In genomic region chr22:36289406-36289870, GRCh38 we compare ENCODE assay signal across 14 cellular contexts. TPM values are rescaled to one million over a fixed set of nuclear protein-coding genes. Genes with fewer than 3 reads are reported as not detected.
DNase-seq lines count a peak whose midpoint lies in the region; ATAC-seq and TF ChIP-seq lines count a peak whose summit lies in the region.
"Had no signal": no experiment of that assay in that cellular context is flagged by ENCODE, and none has a peak within 500 bp of the region (broad histone marks: within the 10 kb centered on the region; RNA-seq: fewer than 3 reads in every experiment).

No MANE protein-coding gene starts in this region.

- H3K9me3 Mint-ChIP-seq in activated CD8-positive, alpha-beta memory T cell treated with anti-CD3 and anti-CD28 coated beads, Interleukin-2, amount 10 ng/mL, durations not matched to agents 7 days and 5 days (ENCODE audit: low read depth): no peaks in the 10 kb centered on the region
- no peaks in the 10 kb centered on the region for H3K9me3 Mint-ChIP-seq in chondrocyte (ENCODE audit: low read depth)
- H3K9me3 Mint-ChIP-seq in neural progenitor cell: peaks cover 6% of the 10 kb centered on the region

- no peak for ATAC-seq in activated CD8-positive, alpha-beta memory T cell treated with anti-CD3 and anti-CD28 coated beads, Interleukin-2, amount 10 ng/mL, durations not matched to agents 7 days and 5 days

- TF ChIP-seq POLR2A in lower leg skin (IDR thresholded peaks at IDR 0.05): no peak

- peak overlapping the region; percentile 80 for H3K27ac Mint-ChIP-seq in activated CD8-positive, alpha-beta memory T cell treated with anti-CD3 and anti-CD28 coated beads, Interleukin-2, amount 10 ng/mL, durations not matched to agents 7 days and 5 days
- H3K27ac Mint-ChIP-seq in chondrocyte (ENCODE audit: unreplicated experiment) (peak overlapping the region; percentile 76), neural progenitor cell (no peak overlapping the region)

- H3K36me3 Mint-ChIP-seq in activated CD8-positive, alpha-beta memory T cell treated with anti-CD3 and anti-CD28 coated beads, Interleukin-2, amount 10 ng/mL, durations not matched to agents 7 days and 5 days: peaks cover 78% of the 10 kb centered on the region
- peaks cover 53% of the 10 kb centered on the region for H3K36me3 Mint-ChIP-seq in chondrocyte (ENCODE audit: low read depth)
- peaks cover 41% of the 10 kb centered on the region for H3K36me3 Mint-ChIP-seq in neural progenitor cell

- H3K27me3 ChIP-seq in neural progenitor cell: no peaks in the 10 kb centered on the region
- H3K27me3 ChIP-seq: dorsolateral prefrontal cortex had no signal

- H3K9me3 ChIP-seq in neural progenitor cell (ENCODE audit: low read depth): no peaks in the 10 kb centered on the region
- H3K9me3 ChIP-seq: thoracic aorta had no signal

- no peaks in the 10 kb centered on the region for H3K79me2 ChIP-seq in neural progenitor cell (ENCODE audit: low read depth)

- no peaks in the 10 kb centered on the region for H3K36me3 ChIP-seq in neural progenitor cell

- intact Hi-C loops in posterior vena cava (cut with DNase I) (no loop called here), lower leg skin (cut with DNase I; ENCODE audit: low total_unique reads) (loop anchor here (10.0 kb wide), 2 partner anchors 95 to 145 kb away; no protein-coding TSS in a partner anchor)

- peaks cover 3% of the 10 kb centered on the region for H4K20me1 ChIP-seq in neural progenitor cell (ENCODE audit: low read depth)

- peak overlapping the region; percentile 31 for H3K4me3 Mint-ChIP-seq in activated CD8-positive, alpha-beta memory T cell treated with anti-CD3 and anti-CD28 coated beads, Interleukin-2, amount 10 ng/mL, durations not matched to agents 7 days and 5 days
- H3K4me3 Mint-ChIP-seq in chondrocyte (ENCODE audit: unreplicated experiment) (no peak overlapping the region), neural progenitor cell (no peak overlapping the region)

- DNase-seq in activated CD8-positive, alpha-beta memory T cell treated with anti-CD3 and anti-CD28 coated beads, Interleukin-2, amount 10 ng/mL, durations not matched to agents 7 days and 5 days: no peak
- no peak for DNase-seq in activated CD8-positive, alpha-beta memory T cell treated with anti-CD3 and anti-CD28 coated beads for 24 hours
- DNase-seq in NCI-H1694 treated with DMSO at 0.1 percent for 48 hours (lab: John Stamatoyannopoulos, UW) (peak; percentile 39), chondrocyte (ENCODE audit: low spot score) (no peak), posterior vena cava (ENCODE audit: low spot score) (peak; percentile 70), lower leg skin (ENCODE audit: low spot score in 2 of 2) (no peak), neural progenitor cell (ENCODE audit: low spot score) (no peak), cortex of kidney (lab: John Stamatoyannopoulos, UW) (no peak)
- DNase-seq: DMS153, mesendoderm, NCI-H2029, SHP77 had no signal

- H2AFZ ChIP-seq in neural progenitor cell (replicated peaks): no peak overlapping the region

- peaks cover 7% of the 10 kb centered on the region for H3F3A ChIP-seq in neural progenitor cell (ENCODE audit: low read depth)

- no peak overlapping the region for H3K4me3 ChIP-seq in lower leg skin (ENCODE audit: low read depth, poor library complexity, severe bottlenecking)
- H3K4me3 ChIP-seq in neural progenitor cell: no peak overlapping the region
- H3K4me3 ChIP-seq: dorsolateral prefrontal cortex, thoracic aorta had no signal

- CTCF ChIA-PET in activated CD8-positive, alpha-beta memory T cell treated with anti-CD3 and anti-CD28 coated beads, Interleukin-2, amount 10 ng/mL, durations not matched to agents 7 days and 5 days (lab: Charles Lee): interaction anchor here (0.9 to 3.3 kb wide), 6 partner anchors 11 to 181 kb away, joined by 3 to 14 read pairs (median 3); partner anchors contain the start of gene APOL2

- no peak overlapping the region for H3K9ac ChIP-seq in neural progenitor cell

- H3K4me1 Mint-ChIP-seq in activated CD8-positive, alpha-beta memory T cell treated with anti-CD3 and anti-CD28 coated beads, Interleukin-2, amount 10 ng/mL, durations not matched to agents 7 days and 5 days: peaks cover 62% of the 10 kb centered on the region
- H3K4me1 Mint-ChIP-seq in chondrocyte (ENCODE audit: low read depth) (peaks cover 10% of the 10 kb centered on the region), neural progenitor cell (peaks cover 10% of the 10 kb centered on the region)

- H3K4me1 ChIP-seq in neural progenitor cell: peaks cover 3% of the 10 kb centered on the region

- 83 to 86% methylated on average over 7 of the region's 7 CpGs for WGBS in lower leg skin, 2 donors

- no peaks in the 10 kb centered on the region for H3K27me3 Mint-ChIP-seq in activated CD8-positive, alpha-beta memory T cell treated with anti-CD3 and anti-CD28 coated beads, Interleukin-2, amount 10 ng/mL, durations not matched to agents 7 days and 5 days
- H3K27me3 Mint-ChIP-seq in chondrocyte (ENCODE audit: low read depth): no peaks in the 10 kb centered on the region
- peaks cover 4% of the 10 kb centered on the region for H3K27me3 Mint-ChIP-seq in neural progenitor cell (ENCODE audit: insufficient read depth, low read depth)

- no peak overlapping the region for H3K4me2 ChIP-seq in neural progenitor cell

- TF ChIP-seq CTCF in chondrocyte (IDR thresholded peaks at IDR 0.05) (no peak), lower leg skin (IDR thresholded peaks at IDR 0.05) (no peak), neural progenitor cell (IDR thresholded peaks at IDR 0.05) (no peak)

- no peak overlapping the region for H3K27ac ChIP-seq in neural progenitor cell
- H3K27ac ChIP-seq: thoracic aorta had no signal

RNA-seq across cellular contexts. Expression of gene APOL1, which starts 36.5 kb away (rescaled TPM):
- total RNA-seq in activated CD8-positive, alpha-beta memory T cell treated with anti-CD3 and anti-CD28 coated beads, Interleukin-2, amount 10 ng/mL, durations not matched to agents 7 days and 5 days: 10 to 100 TPM; 55.6 to 61.6 TPM
- total RNA-seq in chondrocyte (16.7 to 38.4 TPM (median 16.9 TPM) in 3 replicates), posterior vena cava (10 to 100 TPM; 39.9 to 69.3 TPM), lower leg skin (1 to 10 TPM in 2 of 4 donors, under 1 TPM in 2; 0.46 to 4.1 (median 2.0) TPM), neural progenitor cell (ENCODE audit: low replicate concordance) (not detected in 2 replicates)

RNA-seq across cellular contexts. Expression of gene APOL2, which starts 50.1 kb away (rescaled TPM):
- 10 to 100 TPM; 82.6 to 86.4 TPM for total RNA-seq in activated CD8-positive, alpha-beta memory T cell treated with anti-CD3 and anti-CD28 coated beads, Interleukin-2, amount 10 ng/mL, durations not matched to agents 7 days and 5 days
- total RNA-seq in chondrocyte: 58.7 to 84.1 TPM (median 83.8 TPM) in 3 replicates
- 10 to 100 TPM; 50.5 to 54.4 TPM for total RNA-seq in posterior vena cava
- total RNA-seq in lower leg skin: 10 to 100 TPM; 14.2 to 24.8 (median 20.0) TPM
- total RNA-seq in neural progenitor cell (ENCODE audit: low replicate concordance): 10.9 and 12.8 TPM in 2 replicates

Comparison
In these comparisons a context has a peak if more than half of its experiments do, and no peak if none do; other contexts are left out.
1. DNase-seq: peak in NCI-H1694 treated with DMSO at 0.1 percent for 48 hours (single experiment) and posterior vena cava (single experiment); none in activated CD8-positive, alpha-beta memory T cell treated with anti-CD3 and anti-CD28 coated beads, Interleukin-2, amount 10 ng/mL, durations not matched to agents 7 days and 5 days (single experiment), activated CD8-positive, alpha-beta memory T cell treated with anti-CD3 and anti-CD28 coated beads for 24 hours (single experiment), chondrocyte (single experiment), lower leg skin (0 of 2), neural progenitor cell (single experiment) and cortex of kidney (single experiment).